ENCODE assay signal across 2 cellular contexts in genomic region chr6:158041370-158041769, GRCh38.
TF ChIP-seq lines count a peak whose summit lies in the region.

No MANE protein-coding gene starts in this region.

TF ChIP-seq in HepG2, 621 proteins besides CTCF, POLR2A, EP300 and RAD21 (continues in another document):
- TF ChIP-seq UBTF (CRISPR knock-in tag; IDR thresholded peaks at IDR 0.05) (no peak), ZSCAN29 (CRISPR knock-in tag; conservative IDR thresholded peaks at IDR 0.05) (no peak), ZNF589 (CRISPR knock-in tag; conservative IDR thresholded peaks at IDR 0.05) (no peak), PITX1 (CRISPR knock-in tag; IDR thresholded peaks at IDR 0.05) (no peak), ZFP36L2 (CRISPR knock-in tag; IDR thresholded peaks at IDR 0.05) (no peak), XRCC5 (optimal IDR thresholded peaks at IDR 0.05; ENCODE audit: low read length) (no peak), CENPX (CRISPR knock-in tag; IDR thresholded peaks at IDR 0.05) (no peak), KMT2A (CRISPR knock-in tag; IDR thresholded peaks at IDR 0.05) (no peak), GPBP1L1 (CRISPR knock-in tag; IDR thresholded peaks at IDR 0.05) (no peak), ARHGAP35 (CRISPR knock-in tag; IDR thresholded peaks at IDR 0.05; ENCODE audit: borderline replicate concordance) (no peak), POLR2AphosphoS5 (IDR thresholded peaks at IDR 0.05; ENCODE audit: low read depth, low read length) (no peak), PPARG (CRISPR knock-in tag; conservative IDR thresholded peaks at IDR 0.05) (no peak), NR2F1 (CRISPR knock-in tag; IDR thresholded peaks at IDR 0.05) (no peak), ARNTL (CRISPR knock-in tag; IDR thresholded peaks at IDR 0.05) (no peak), BRD4 (CRISPR knock-in tag; IDR thresholded peaks at IDR 0.05) (no peak)
- TF ChIP-seq, protein P1, sequence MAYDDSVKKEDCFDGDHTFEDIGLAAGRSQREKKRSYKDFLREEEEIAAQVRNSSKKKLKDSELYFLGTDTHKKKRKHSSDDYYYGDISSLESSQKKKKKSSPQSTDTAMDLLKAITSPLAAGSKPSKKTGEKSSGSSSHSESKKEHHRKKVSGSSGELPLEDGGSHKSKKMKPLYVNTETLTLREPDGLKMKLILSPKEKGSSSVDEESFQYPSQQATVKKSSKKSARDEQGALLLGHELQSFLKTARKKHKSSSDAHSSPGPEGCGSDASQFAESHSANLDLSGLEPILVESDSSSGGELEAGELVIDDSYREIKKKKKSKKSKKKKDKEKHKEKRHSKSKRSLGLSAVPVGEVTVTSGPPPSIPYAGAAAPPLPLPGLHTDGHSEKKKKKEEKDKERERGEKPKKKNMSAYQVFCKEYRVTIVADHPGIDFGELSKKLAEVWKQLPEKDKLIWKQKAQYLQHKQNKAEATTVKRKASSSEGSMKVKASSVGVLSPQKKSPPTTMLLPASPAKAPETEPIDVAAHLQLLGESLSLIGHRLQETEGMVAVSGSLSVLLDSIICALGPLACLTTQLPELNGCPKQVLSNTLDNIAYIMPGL (CRISPR knock-in tag; IDR thresholded peaks at IDR 0.05; ENCODE audit: borderline replicate concordance in 1 of 2, low read depth in 1 of 2), result no peak
- TF ChIP-seq, protein P2, sequence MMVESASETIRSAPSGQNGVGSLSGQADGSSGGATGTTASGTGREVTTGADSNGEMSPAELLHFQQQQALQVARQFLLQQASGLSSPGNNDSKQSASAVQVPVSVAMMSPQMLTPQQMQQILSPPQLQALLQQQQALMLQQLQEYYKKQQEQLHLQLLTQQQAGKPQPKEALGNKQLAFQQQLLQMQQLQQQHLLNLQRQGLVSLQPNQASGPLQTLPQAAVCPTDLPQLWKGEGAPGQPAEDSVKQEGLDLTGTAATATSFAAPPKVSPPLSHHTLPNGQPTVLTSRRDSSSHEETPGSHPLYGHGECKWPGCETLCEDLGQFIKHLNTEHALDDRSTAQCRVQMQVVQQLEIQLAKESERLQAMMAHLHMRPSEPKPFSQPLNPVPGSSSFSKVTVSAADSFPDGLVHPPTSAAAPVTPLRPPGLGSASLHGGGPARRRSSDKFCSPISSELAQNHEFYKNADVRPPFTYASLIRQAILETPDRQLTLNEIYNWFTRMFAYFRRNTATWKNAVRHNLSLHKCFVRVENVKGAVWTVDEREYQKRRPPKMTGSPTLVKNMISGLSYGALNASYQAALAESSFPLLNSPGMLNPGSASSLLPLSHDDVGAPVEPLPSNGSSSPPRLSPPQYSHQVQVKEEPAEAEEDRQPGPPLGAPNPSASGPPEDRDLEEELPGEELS (CRISPR knock-in tag; IDR thresholded peaks at IDR 0.05), result no peak
- TF ChIP-seq, protein P3, sequence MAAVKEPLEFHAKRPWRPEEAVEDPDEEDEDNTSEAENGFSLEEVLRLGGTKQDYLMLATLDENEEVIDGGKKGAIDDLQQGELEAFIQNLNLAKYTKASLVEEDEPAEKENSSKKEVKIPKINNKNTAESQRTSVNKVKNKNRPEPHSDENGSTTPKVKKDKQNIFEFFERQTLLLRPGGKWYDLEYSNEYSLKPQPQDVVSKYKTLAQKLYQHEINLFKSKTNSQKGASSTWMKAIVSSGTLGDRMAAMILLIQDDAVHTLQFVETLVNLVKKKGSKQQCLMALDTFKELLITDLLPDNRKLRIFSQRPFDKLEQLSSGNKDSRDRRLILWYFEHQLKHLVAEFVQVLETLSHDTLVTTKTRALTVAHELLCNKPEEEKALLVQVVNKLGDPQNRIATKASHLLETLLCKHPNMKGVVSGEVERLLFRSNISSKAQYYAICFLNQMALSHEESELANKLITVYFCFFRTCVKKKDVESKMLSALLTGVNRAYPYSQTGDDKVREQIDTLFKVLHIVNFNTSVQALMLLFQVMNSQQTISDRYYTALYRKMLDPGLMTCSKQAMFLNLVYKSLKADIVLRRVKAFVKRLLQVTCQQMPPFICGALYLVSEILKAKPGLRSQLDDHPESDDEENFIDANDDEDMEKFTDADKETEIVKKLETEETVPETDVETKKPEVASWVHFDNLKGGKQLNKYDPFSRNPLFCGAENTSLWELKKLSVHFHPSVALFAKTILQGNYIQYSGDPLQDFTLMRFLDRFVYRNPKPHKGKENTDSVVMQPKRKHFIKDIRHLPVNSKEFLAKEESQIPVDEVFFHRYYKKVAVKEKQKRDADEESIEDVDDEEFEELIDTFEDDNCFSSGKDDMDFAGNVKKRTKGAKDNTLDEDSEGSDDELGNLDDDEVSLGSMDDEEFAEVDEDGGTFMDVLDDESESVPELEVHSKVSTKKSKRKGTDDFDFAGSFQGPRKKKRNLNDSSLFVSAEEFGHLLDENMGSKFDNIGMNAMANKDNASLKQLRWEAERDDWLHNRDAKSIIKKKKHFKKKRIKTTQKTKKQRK (IDR thresholded peaks at IDR 0.05; ENCODE audit: low read length), result no peak

TF ChIP-seq in endothelial cell of umbilical vein, 7 proteins besides CTCF, POLR2A, EP300 and RAD21:
- TF ChIP-seq JUN (IDR thresholded peaks at IDR 0.05; ENCODE audit: borderline replicate concordance, insufficient read depth, insufficient read length, low read depth), result no peak
- TF ChIP-seq EZH2 (IDR thresholded peaks at IDR 0.05; ENCODE audit: borderline replicate concordance, low read depth, low read length, severe bottlenecking), result no peak
- TF ChIP-seq MYC (IDR thresholded peaks at IDR 0.05; ENCODE audit: low read depth, low read length), result no peak
- no peak for TF ChIP-seq GATA2 (IDR thresholded peaks at IDR 0.05; ENCODE audit: insufficient read depth, insufficient read length, low read depth, low read length)
- TF ChIP-seq, protein P4, sequence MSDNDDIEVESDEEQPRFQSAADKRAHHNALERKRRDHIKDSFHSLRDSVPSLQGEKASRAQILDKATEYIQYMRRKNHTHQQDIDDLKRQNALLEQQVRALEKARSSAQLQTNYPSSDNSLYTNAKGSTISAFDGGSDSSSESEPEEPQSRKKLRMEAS (IDR thresholded peaks at IDR 0.05; ENCODE audit: insufficient read depth, insufficient read length), result no peak
- TF ChIP-seq FOS (IDR thresholded peaks at IDR 0.05; ENCODE audit: borderline replicate concordance, insufficient read depth, low read length), result no peak
- TF ChIP-seq POLR2AphosphoS5 (IDR thresholded peaks at IDR 0.05; ENCODE audit: insufficient read depth, low read depth, low read length), result no peak
